In genomic region chr15:28145455-28145854, GRCh38 we compare ENCODE assay signal across 8 cellular contexts. TPM values are rescaled to one million over a fixed set of nuclear protein-coding genes. Genes with fewer than 3 reads are reported as not detected.
"Had no signal": no experiment of that assay in that cellular context is flagged by ENCODE, and none has a peak within 500 bp of the region (broad histone marks: within the 10 kb centered on the region; RNA-seq: fewer than 3 reads in every experiment).

No MANE protein-coding gene starts in this region.

RNA-seq across cellular contexts. Expression of gene OCA2, which starts 46.3 kb away (rescaled TPM):
- total RNA-seq: left ventricle myocardium inferior; lung microvascular endothelial cell; mesenteric fat pad; mucosa of gallbladder; myocyte; naive thymus-derived CD4-positive, alpha-beta T cell; naive thymus-derived CD8-positive, alpha-beta T cell had no signal
- polyA plus RNA-seq: mammary epithelial cell; naive thymus-derived CD4-positive, alpha-beta T cell; naive thymus-derived CD8-positive, alpha-beta T cell had no signal
